In genomic region chr1:174397261-174397660, GRCh38 we compare ENCODE assay signal across 24 cellular contexts. TPM values are rescaled to one million over a fixed set of nuclear protein-coding genes. Genes with fewer than 3 reads are reported as not detected.
A peak's percentile ranks its signal among the peaks of the same experiment; 100 is the strongest.
DNase-seq lines count a peak whose midpoint lies in the region; ATAC-seq, FAIRE-seq and TF ChIP-seq lines count a peak whose summit lies in the region.
"Had no signal": no experiment of that assay in that cellular context is flagged by ENCODE, and none has a peak within 500 bp of the region (broad histone marks: within the 10 kb centered on the region; RNA-seq: fewer than 3 reads in every experiment).

No MANE protein-coding gene starts in this region.

- H3F3A ChIP-seq in SK-N-SH (replicated peaks; ENCODE audit: insufficient read depth), result no peaks in the 10 kb centered on the region

- H3K27me3 ChIP-seq in SK-N-SH (ENCODE audit: insufficient read depth), result no peaks in the 10 kb centered on the region
- H3K27me3 ChIP-seq: tibial artery had no signal

- no peaks in the 10 kb centered on the region for H4K20me1 ChIP-seq in SK-N-SH (ENCODE audit: insufficient read depth)

- no peaks in the 10 kb centered on the region for H3K9me3 ChIP-seq in SK-N-SH

- no peak overlapping the region for H3K9ac ChIP-seq in SK-N-SH

- H3K27ac Mint-ChIP-seq in activated CD8-positive, alpha-beta T cell treated with anti-CD3 and anti-CD28 coated beads for 36 hours, result peak overlapping the region; percentile 13
- H3K27ac Mint-ChIP-seq in immature natural killer cell, result peak overlapping the region in 5 of 6 donors; percentile 25 to 60 (median 51)
- peak overlapping the region; percentile 37 for H3K27ac Mint-ChIP-seq in stimulated activated naive B cell treated with anti-CD40 and anti-IgM and Interleukin-4, amounts not matched to agents 10 μg/mL and 1 μg/mL and 100 μg/mL, for 72 hours
- H3K27ac Mint-ChIP-seq: activated CD4-positive, alpha-beta memory T cell treated with anti-CD3 and anti-CD28 coated beads for 36 hours; activated naive CD8-positive, alpha-beta T cell treated with anti-CD3 and anti-CD28 coated beads for 36 hours; activated T-helper 1 cell treated with anti-CD3 and anti-CD28 coated beads, Interleukin-12 subunit alpha, Interleukin-12 subunit beta, Interleukin-2, Interleukin-4 antibody, amounts not matched to agents 30 ng/mL and 10 ng/mL and 1 ng/mL, durations not matched to agents 14 hours and 24 hours and 36 hours; dendritic cell treated with granulocyte-macrophage colony-stimulating factor and Interleukin-4, amounts not matched to agents 40 ng/mL and 50 ng/mL, for 4 days; memory B cell; naive thymus-derived CD8-positive, alpha-beta T cell had no signal

- intact Hi-C loops in activated CD8-positive, alpha-beta T cell treated with anti-CD3 and anti-CD28 coated beads for 36 hours (cut with micrococcal nuclease), result no loop called here

- H3K4me1 Mint-ChIP-seq in activated CD8-positive, alpha-beta T cell treated with anti-CD3 and anti-CD28 coated beads for 36 hours (ENCODE audit: low read depth), result peaks cover 11% of the 10 kb centered on the region
- peaks cover 13 to 31% of the 10 kb centered on the region in 2 donors for H3K4me1 Mint-ChIP-seq in immature natural killer cell
- peaks cover 1 to 5% of the 10 kb centered on the region in 2 donors for H3K4me1 Mint-ChIP-seq in stimulated activated naive B cell treated with anti-CD40 and anti-IgM and Interleukin-4, amounts not matched to agents 10 μg/mL and 1 μg/mL and 100 μg/mL, for 72 hours

- TF ChIP-seq CTCF in activated CD8-positive, alpha-beta T cell treated with anti-CD3 and anti-CD28 coated beads for 36 hours (IDR thresholded peaks at IDR 0.05), result no peak
- no peak for TF ChIP-seq CTCF in SK-N-SH (IDR thresholded peaks at IDR 0.05)

- peaks cover 5 to 7% of the 10 kb centered on the region in 2 experiments for H3K36me3 ChIP-seq in SK-N-SH (replicated peaks in 1 of 2; ENCODE audit: control insufficient read depth in 1 of 2, insufficient read depth in 2 of 2, low read length in 1 of 2)

- DNase-seq in H4 (ENCODE audit: low spot score), result peak; percentile 72
- no peak for DNase-seq in activated CD8-positive, alpha-beta T cell treated with anti-CD3 and anti-CD28 coated beads for 36 hours
- DNase-seq in immature natural killer cell, result peak; percentile 12 to 31 (median 27)
- DNase-seq in stimulated activated naive B cell treated with anti-CD40 and anti-IgM and Interleukin-4, amounts not matched to agents 10 μg/mL and 1 μg/mL and 100 μg/mL, for 72 hours, result no peak
- no peak for DNase-seq in RCC 7860 (ENCODE audit: low spot score)
- no peak for DNase-seq in stimulated activated CD4-positive, alpha-beta T cell treated with anti-CD3 and anti-CD28 coated beads, Interleukin-1b, Interleukin-23, amount 100 ng/mL, for 48 hours
- no peak for DNase-seq in SK-N-SH
- DNase-seq: activated CD4-positive, alpha-beta memory T cell treated with anti-CD3 and anti-CD28 coated beads for 36 hours; activated CD4-positive, CD25-positive, alpha-beta regulatory T cell; activated naive CD8-positive, alpha-beta T cell treated with anti-CD3 and anti-CD28 coated beads for 36 hours; CD8-positive, alpha-beta memory T cell; foreskin fibroblast; hippocampal formation; naive thymus-derived CD8-positive, alpha-beta T cell; NCI-H1105 treated with DMSO at 0.1 percent for 48 hours; NCI-H510A; stimulated activated naive CD4-positive, alpha-beta T cell treated with Interleukin-2 at 50 U/mL for 16 hours; tibial artery had no signal

- peaks cover 4% of the 10 kb centered on the region for H3K9me3 Mint-ChIP-seq in activated CD8-positive, alpha-beta T cell treated with anti-CD3 and anti-CD28 coated beads for 36 hours
- no peaks in the 10 kb centered on the region for H3K9me3 Mint-ChIP-seq in immature natural killer cell
- H3K9me3 Mint-ChIP-seq in stimulated activated naive B cell treated with anti-CD40 and anti-IgM and Interleukin-4, amounts not matched to agents 10 μg/mL and 1 μg/mL and 100 μg/mL, for 72 hours, result peaks cover 4 to 10% of the 10 kb centered on the region in 2 donors

- no peak for TF ChIP-seq EP300 in SK-N-SH (IDR thresholded peaks at IDR 0.05; ENCODE audit: borderline replicate concordance in 1 of 2, low read depth in 1 of 2, low read length in 1 of 2)

- WGBS in SK-N-SH (ENCODE audit: low lambda C conversion rate), result 100% methylated on average over 1 of the region's 1 CpG

- no peak for ATAC-seq in activated CD8-positive, alpha-beta T cell treated with anti-CD3 and anti-CD28 coated beads for 36 hours
- no peak for ATAC-seq in stimulated activated naive B cell treated with anti-CD40 and anti-IgM and Interleukin-4, amounts not matched to agents 10 μg/mL and 1 μg/mL and 100 μg/mL, for 72 hours (replicated peaks)
- ATAC-seq: HCT116; naive thymus-derived CD8-positive, alpha-beta T cell had no signal

- no peaks in the 10 kb centered on the region for H3K79me2 ChIP-seq in SK-N-SH (ENCODE audit: insufficient read depth)

- POLR2A ChIA-PET in activated CD8-positive, alpha-beta T cell treated with anti-CD3 and anti-CD28 coated beads for 36 hours (lab: Charles Lee), result no interaction called here
- POLR2A ChIA-PET in SK-N-SH (lab: Yijun Ruan, JAX), result no interaction called here

- peaks cover 47% of the 10 kb centered on the region for H3K36me3 Mint-ChIP-seq in activated CD8-positive, alpha-beta T cell treated with anti-CD3 and anti-CD28 coated beads for 36 hours (ENCODE audit: low read depth)
- H3K36me3 Mint-ChIP-seq in immature natural killer cell, result peaks cover 21 to 28% (median 22%) of the 10 kb centered on the region in 3 donors
- peaks cover 48 to 55% of the 10 kb centered on the region in 2 donors for H3K36me3 Mint-ChIP-seq in stimulated activated naive B cell treated with anti-CD40 and anti-IgM and Interleukin-4, amounts not matched to agents 10 μg/mL and 1 μg/mL and 100 μg/mL, for 72 hours

- no peaks in the 10 kb centered on the region for H3K4me1 ChIP-seq in SK-N-SH (ENCODE audit: control insufficient read depth in 1 of 2, insufficient read depth in 2 of 2, low read depth in 1 of 2, low read length in 1 of 2)
- H3K4me1 ChIP-seq: tibial artery had no signal

- no peak overlapping the region for H3K4me3 ChIP-seq in SK-N-SH (ENCODE audit: low read depth in 2 of 2, low read length in 1 of 2)
- H3K4me3 ChIP-seq: tibial artery had no signal

- CTCF ChIA-PET in activated CD8-positive, alpha-beta T cell treated with anti-CD3 and anti-CD28 coated beads for 36 hours (lab: Charles Lee), result interaction anchor here (1.0 kb wide), 1 partner anchor 135 kb away, joined by 3 read pairs; no protein-coding TSS in a partner anchor
- CTCF ChIA-PET in SK-N-SH (lab: Yijun Ruan, JAX), result no interaction called here

- no peak overlapping the region for H3K27ac ChIP-seq in SK-N-SH (ENCODE audit: low read depth in 2 of 2, low read length in 1 of 2)
- H3K27ac ChIP-seq: tibial artery had no signal

- H3K4me3 Mint-ChIP-seq in activated CD8-positive, alpha-beta T cell treated with anti-CD3 and anti-CD28 coated beads for 36 hours, result no peak overlapping the region
- peak overlapping the region in 2 of 5 donors; percentile 22 to 31 for H3K4me3 Mint-ChIP-seq in immature natural killer cell
- no peak overlapping the region for H3K4me3 Mint-ChIP-seq in stimulated activated naive B cell treated with anti-CD40 and anti-IgM and Interleukin-4, amounts not matched to agents 10 μg/mL and 1 μg/mL and 100 μg/mL, for 72 hours
- H3K4me3 Mint-ChIP-seq: activated CD4-positive, alpha-beta memory T cell treated with anti-CD3 and anti-CD28 coated beads for 36 hours; activated naive CD8-positive, alpha-beta T cell treated with anti-CD3 and anti-CD28 coated beads for 36 hours; activated T-helper 1 cell treated with anti-CD3 and anti-CD28 coated beads, Interleukin-12 subunit alpha, Interleukin-12 subunit beta, Interleukin-2, Interleukin-4 antibody, amounts not matched to agents 30 ng/mL and 10 ng/mL and 1 ng/mL, durations not matched to agents 14 hours and 24 hours and 36 hours; CD8-positive, alpha-beta memory T cell; dendritic cell treated with granulocyte-macrophage colony-stimulating factor and Interleukin-4, amounts not matched to agents 40 ng/mL and 50 ng/mL, for 4 days; memory B cell; naive thymus-derived CD8-positive, alpha-beta T cell had no signal

- H2AFZ ChIP-seq in SK-N-SH (ENCODE audit: low read depth), result no peak overlapping the region

- no peak overlapping the region for H3K4me2 ChIP-seq in SK-N-SH

- H3K9me2 ChIP-seq in SK-N-SH, result no peaks in the 10 kb centered on the region

- no peak for FAIRE-seq in RCC 7860 (lab: Jason Lieb, UNC)
- FAIRE-seq: endothelial cell of umbilical vein, keratinocyte had no signal

- H3K27me3 Mint-ChIP-seq in activated CD8-positive, alpha-beta T cell treated with anti-CD3 and anti-CD28 coated beads for 36 hours, result no peaks in the 10 kb centered on the region
- H3K27me3 Mint-ChIP-seq in immature natural killer cell (ENCODE audit: low read depth in 3 of 3), result peaks cover 0 to 2% (median 0%) of the 10 kb centered on the region in 3 donors
- no peaks in the 10 kb centered on the region for H3K27me3 Mint-ChIP-seq in stimulated activated naive B cell treated with anti-CD40 and anti-IgM and Interleukin-4, amounts not matched to agents 10 μg/mL and 1 μg/mL and 100 μg/mL, for 72 hours
- H3K27me3 Mint-ChIP-seq: activated CD4-positive, alpha-beta memory T cell treated with anti-CD3 and anti-CD28 coated beads for 36 hours; activated naive CD8-positive, alpha-beta T cell treated with anti-CD3 and anti-CD28 coated beads for 36 hours; CD8-positive, alpha-beta memory T cell; dendritic cell treated with granulocyte-macrophage colony-stimulating factor and Interleukin-4, amounts not matched to agents 40 ng/mL and 50 ng/mL, for 4 days; memory B cell; naive thymus-derived CD8-positive, alpha-beta T cell had no signal

- TF ChIP-seq RAD21 in SK-N-SH (IDR thresholded peaks at IDR 0.05; ENCODE audit: low read length), result no peak

TF ChIP-seq in SK-N-SH, 30 proteins besides CTCF, POLR2A, EP300 and RAD21 (continues in another document):
- TF ChIP-seq NRF1 (IDR thresholded peaks at IDR 0.05; ENCODE audit: low read depth, low read length), result no peak
- TF ChIP-seq FOXJ3 (CRISPR knock-in tag; IDR thresholded peaks at IDR 0.05), result no peak

RNA-seq across cellular contexts. Expression of gene GPR52, which starts 50.5 kb away (rescaled TPM):
- total RNA-seq in H4 (2014; rRNA removed; shearing (Covaris generic)), result not detected in 2 replicates
- under 1 TPM; 0.58 to 0.97 TPM for total RNA-seq in activated CD8-positive, alpha-beta T cell treated with anti-CD3 and anti-CD28 coated beads for 36 hours
- polyA plus RNA-seq in immature natural killer cell (not detected), SK-N-SH (2012; rRNA removed) (0.08 TPM in 1 of 2 replicates, not detected in the other)
- not detected in 2 replicates for polyA plus RNA-seq in SK-N-SH (2012; cell fraction: cytosol; rRNA removed)
- 0.08 and 0.27 TPM in 2 replicates for polyA plus RNA-seq in SK-N-SH (2012; cell fraction: nucleus; rRNA removed)
- polyA plus RNA-seq: CD8-positive, alpha-beta memory T cell; naive thymus-derived CD8-positive, alpha-beta T cell had no signal

Comparison
In these comparisons a context has a peak if more than half of its experiments do, and no peak if none do; other contexts are left out.
1. DNase-seq: peak in H4 (single experiment) and immature natural killer cell (3 of 3); none in activated CD8-positive, alpha-beta T cell treated with anti-CD3 and anti-CD28 coated beads for 36 hours (single experiment), stimulated activated naive B cell treated with anti-CD40 and anti-IgM and Interleukin-4, amounts not matched to agents 10 μg/mL and 1 μg/mL and 100 μg/mL, for 72 hours (single experiment), RCC 7860 (single experiment), stimulated activated CD4-positive, alpha-beta T cell treated with anti-CD3 and anti-CD28 coated beads, Interleukin-1b, Interleukin-23, amount 100 ng/mL, for 48 hours (single experiment) and SK-N-SH (single experiment).
2. Peak in every context shown above with its lines, with median percentiles within 50 percentile points of each other: H3K27ac Mint-ChIP-seq.